Comparison of ENCODE assay signal across 29 cellular contexts in the genomic region with DNA sequence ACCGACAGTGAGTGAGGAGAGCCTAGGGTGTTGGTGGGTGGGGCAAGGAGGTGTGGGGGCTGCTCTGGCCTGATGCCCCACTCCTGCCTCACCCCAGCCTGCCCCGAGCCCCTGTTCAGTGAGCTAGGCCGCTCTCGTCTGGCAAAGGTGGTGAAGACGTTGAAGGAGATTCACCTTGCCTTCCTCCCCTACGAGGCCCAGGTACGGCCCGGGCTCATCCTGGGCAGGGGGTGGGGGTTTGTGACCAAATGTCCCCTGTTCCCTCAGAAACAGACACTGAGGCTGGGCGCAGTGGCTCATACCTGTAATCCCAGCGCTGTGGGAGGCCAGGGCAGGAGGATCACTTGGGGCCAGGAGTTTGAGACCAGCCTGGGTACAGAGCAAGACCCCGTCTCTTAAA. TPM values are rescaled to one million over a fixed set of nuclear protein-coding genes. Genes with fewer than 3 reads are reported as not detected.
"Had no signal": no experiment of that assay in that cellular context is flagged by ENCODE, and none has a peak within 500 bp of the region (broad histone marks: within the 10 kb centered on the region; RNA-seq: fewer than 3 reads in every experiment).

No MANE protein-coding gene starts in this region.

- DNase-seq: stimulated activated CD4-positive, alpha-beta T cell treated with anti-CD3 and anti-CD28 coated beads, Interleukin-2, amount 100 ng/mL, for 48 hours; stimulated activated CD4-positive, alpha-beta T cell treated with anti-CD3 and anti-CD28 coated beads, Interleukin-4, amount 100 ng/mL, for 1 hour; stimulated activated CD4-positive, alpha-beta T cell treated with anti-CD3 and anti-CD28 coated beads, Interleukin-4, amount 100 ng/mL, for 24 hours; stimulated activated CD4-positive, alpha-beta T cell treated with anti-CD3 and anti-CD28 coated beads, Interleukin-4, amount 100 ng/mL, for 4 hours; stimulated activated CD8-positive, alpha-beta memory T cell treated with anti-CD3 and anti-CD28 coated beads, Interleukin-4, amount 100 ng/mL, for 48 hours; stimulated activated naive B cell treated with anti-CD40 and anti-IgM and Interleukin-4, amounts not matched to agents 10 μg/mL and 1 μg/mL and 100 μg/mL, for 72 hours; stimulated activated naive CD4-positive, alpha-beta T cell; stimulated activated naive CD4-positive, alpha-beta T cell treated with Interleukin-2 at 50 U/mL for 16 hours; stimulated activated naive CD8-positive, alpha-beta T cell treated with anti-CD3 and anti-CD28 coated beads, Interleukin-15, amount 100 ng/mL, for 72 hours; stimulated activated naive CD8-positive, alpha-beta T cell treated with anti-CD3 and anti-CD28 coated beads, Interleukin-15, Interleukin-2, amounts not matched to agents 100 U/mL and 50 U/mL, for 24 hours; stomach; substantia nigra; thyroid gland; tibial artery; transverse colon; trophoblast cell; upper lobe of right lung; uterus had no signal

- H3K36me3 ChIP-seq: thoracic aorta, thyroid gland, tibial nerve, transverse colon, uterus, vagina had no signal

- H3K27ac ChIP-seq: stomach, suprapubic skin, thoracic aorta, thyroid gland, tibial artery, tibial nerve, transverse colon, upper lobe of left lung, upper lobe of right lung, uterus, vagina had no signal

- H3K27me3 ChIP-seq: thyroid gland had no signal

- H3K4me1 ChIP-seq: uterus had no signal

- H3K4me3 ChIP-seq: stomach, suprapubic skin, thoracic aorta, thyroid gland, tibial artery, tibial nerve, transverse colon, upper lobe of left lung, upper lobe of right lung, uterus, vagina had no signal

- H3K9me3 ChIP-seq: stomach, suprapubic skin, thoracic aorta, thyroid gland, tibial artery, tibial nerve, transverse colon, upper lobe of left lung, upper lobe of right lung, uterus, vagina had no signal

- ATAC-seq: stimulated activated effector memory CD8-positive, alpha-beta T cell treated with anti-CD3 and anti-CD28 coated beads, Interleukin-12 subunit alpha, Interleukin-12 subunit beta, amount 100 ng/mL, for 72 hours; stimulated activated memory B cell treated with anti-CD40 and anti-IgM and Interleukin-4, amounts not matched to agents 10 μg/mL and 1 μg/mL and 100 μg/mL, for 72 hours; stimulated activated naive B cell treated with anti-CD40 and anti-IgM and Interleukin-4, amounts not matched to agents 10 μg/mL and 1 μg/mL and 100 μg/mL, for 72 hours; stimulated activated naive CD8-positive, alpha-beta T cell treated with anti-CD3 and anti-CD28 coated beads, Interleukin-15, amount 100 ng/mL, for 72 hours; stimulated activated naive CD8-positive, alpha-beta T cell treated with anti-CD3 and anti-CD28 coated beads, Interleukin-15, Interleukin-2, amounts not matched to agents 100 U/mL and 50 U/mL, for 24 hours; upper lobe of right lung had no signal

RNA-seq across cellular contexts. Expression of gene PCP2, which starts 7.3 kb away (rescaled TPM):
- total RNA-seq: subcutaneous adipose tissue, temporal lobe, thoracic aorta, tibial nerve, urinary bladder, uterus, vagina had no signal

RNA-seq across cellular contexts. Expression of gene RETN, which starts 28.0 kb away (rescaled TPM):
- total RNA-seq: suprapubic skin, thoracic aorta, thyroid gland, tibial nerve, transverse colon, ureter, uterus, vagina had no signal
